ENCODE assay signal across 31 cellular contexts in genomic region chr15:28255965-28256364, GRCh38.
A peak's percentile ranks its signal among the peaks of the same experiment; 100 is the strongest.
DNase-seq lines count a peak whose midpoint lies in the region; ATAC-seq and TF ChIP-seq lines count a peak whose summit lies in the region.
"Had no signal": no experiment of that assay in that cellular context is flagged by ENCODE, and none has a peak within 500 bp of the region (broad histone marks: within the 10 kb centered on the region; RNA-seq: fewer than 3 reads in every experiment).

No MANE protein-coding gene starts in this region.

- H3K79me1 ChIP-seq in neuronal stem cell (ENCODE audit: low read depth, low read length): peaks cover 3% of the 10 kb centered on the region
- H3K79me1 ChIP-seq in trophoblast cell (ENCODE audit: low read length): no peaks in the 10 kb centered on the region
- H3K79me1 ChIP-seq in mesenchymal stem cell (replicated peaks; ENCODE audit: low read length, poor library complexity, severe bottlenecking): peaks cover 29% of the 10 kb centered on the region

- H3K14ac ChIP-seq in neuronal stem cell (ENCODE audit: low read length) (peak overlapping the region; percentile 31), trophoblast cell (ENCODE audit: low read length) (no peak overlapping the region), mesenchymal stem cell (ENCODE audit: low read length in 2 of 2) (peak overlapping the region in 1 of 2 experiments; percentile 55)

- no peak overlapping the region for H3K9ac ChIP-seq in neuronal stem cell (ENCODE audit: low read depth, low read length, poor library complexity)
- H3K9ac ChIP-seq in trophoblast cell (ENCODE audit: low read length): no peak overlapping the region
- no peak overlapping the region for H3K9ac ChIP-seq in mesenchymal stem cell (ENCODE audit: low read length)
- H3K9ac ChIP-seq: BLaER1; BLaER1 treated with 17β-estradiol and CSF1 and Interleukin-3, amounts not matched to agents 10 nM and 100 nM had no signal

- H3K36me3 ChIP-seq in neuronal stem cell (replicated peaks in 1 of 2; ENCODE audit: control insufficient read depth in 2 of 2, insufficient read depth in 2 of 2, low read length in 2 of 2) (peaks cover 12 to 92% of the 10 kb centered on the region in 2 donors), trophoblast cell (ENCODE audit: control insufficient read depth in 1 of 2, insufficient read depth in 2 of 2, low read length in 2 of 2) (peaks cover 28% of the 10 kb centered on the region in 2 experiments), spleen (peaks cover 2 to 97% (median 48%) of the 10 kb centered on the region in 6 donors), mesenchymal stem cell (ENCODE audit: control insufficient read depth in 1 of 2, insufficient read depth in 2 of 2, low read depth in 1 of 2, low read length in 2 of 2) (peaks cover 49 to 67% of the 10 kb centered on the region in 2 experiments)

- H3K18ac ChIP-seq in neuronal stem cell (ENCODE audit: low read length) (no peak overlapping the region), trophoblast cell (ENCODE audit: low read length) (no peak overlapping the region), mesenchymal stem cell (ENCODE audit: low read depth in 1 of 2, low read length in 2 of 2) (no peak overlapping the region)

- TF ChIP-seq POLR2A in spleen (IDR thresholded peaks at IDR 0.05): no peak

- no peak for DNase-seq in neuronal stem cell (ENCODE audit: low spot score)
- DNase-seq in trophoblast cell: no peak
- peak; percentile 73 for DNase-seq in spleen
- no peak for DNase-seq in mesenchymal stem cell
- DNase-seq: 8988T; ACHN; AML-193; BE2C; C1 segment of cervical spinal cord; Caco-2; Calu3; CD4-positive, alpha-beta memory T cell; CD4-positive, alpha-beta T cell; CD4-positive, CD25-positive, alpha-beta regulatory T cell; CD8-positive, alpha-beta memory T cell; CD8-positive, alpha-beta T cell; COR-L47; DMS 273 treated with DMSO at 0.1 percent for 48 hours; DMS153; DMS53; DMS79; DMS79 treated with DMSO at 0.1 percent for 48 hours; DND-41; EL had no signal

- H3K4me2 ChIP-seq in neuronal stem cell (ENCODE audit: insufficient read depth, low read length, poor library complexity, severe bottlenecking) (no peak overlapping the region), trophoblast cell (ENCODE audit: low read length) (no peak overlapping the region), mesenchymal stem cell (ENCODE audit: low read length, poor library complexity, severe bottlenecking) (no peak overlapping the region)
- H3K4me2 ChIP-seq: A549; BLaER1; BLaER1 treated with 17β-estradiol and CSF1 and Interleukin-3, amounts not matched to agents 10 nM and 100 nM had no signal

- H3K23ac ChIP-seq in neuronal stem cell (ENCODE audit: low read depth, low read length, poor library complexity) (peak overlapping the region; percentile 80), trophoblast cell (ENCODE audit: low read length) (no peak overlapping the region), mesenchymal stem cell (ENCODE audit: low read length in 2 of 2) (peak overlapping the region in 1 of 2 experiments; percentile 59)

- H2BK120ac ChIP-seq in neuronal stem cell (ENCODE audit: low read depth, low read length) (no peak overlapping the region), trophoblast cell (ENCODE audit: insufficient read depth, low read length, poor library complexity) (no peak overlapping the region), mesenchymal stem cell (ENCODE audit: low read depth, low read length) (no peak overlapping the region)

- H2BK5ac ChIP-seq in neuronal stem cell (ENCODE audit: low read length) (no peak overlapping the region), trophoblast cell (ENCODE audit: low read depth, low read length, poor library complexity) (no peak overlapping the region), mesenchymal stem cell (ENCODE audit: low read depth, low read length, poor library complexity, severe bottlenecking) (no peak overlapping the region)

- no peak overlapping the region for H4K8ac ChIP-seq in neuronal stem cell (ENCODE audit: low read depth, low read length)
- H4K8ac ChIP-seq in trophoblast cell (ENCODE audit: low read depth, low read length): no peak overlapping the region
- no peak overlapping the region for H4K8ac ChIP-seq in mesenchymal stem cell (ENCODE audit: low read length)

- H3K4ac ChIP-seq in neuronal stem cell (ENCODE audit: low read length): no peak overlapping the region
- no peak overlapping the region for H3K4ac ChIP-seq in trophoblast cell (ENCODE audit: low read depth, low read length)
- H3K4ac ChIP-seq in mesenchymal stem cell (ENCODE audit: low read depth in 1 of 2, low read length in 2 of 2): no peak overlapping the region

- no CpG with 5 or more reads among the region's 15 CpGs for WGBS in neuronal stem cell (ENCODE audit: extremely low coverage in 2 of 2, insufficient read length in 2 of 2, insufficient replicate concordance in 1 of 2), 2 donors
- WGBS in trophoblast cell (ENCODE audit: extremely low coverage, insufficient coverage, insufficient read length): no CpG with 5 or more reads among the region's 15 CpGs
- WGBS in spleen, 5 donors: 89 to 98% (median 96%) methylated on average over 12 to 15 of the region's 15 CpGs
- 96% methylated on average over 14 of the region's 15 CpGs for WGBS in mesenchymal stem cell

- H2BK15ac ChIP-seq in neuronal stem cell (ENCODE audit: low read length) (no peak overlapping the region), mesenchymal stem cell (ENCODE audit: low read depth, poor library complexity, severe bottlenecking) (no peak overlapping the region)

- ATAC-seq in HG03342 (IDR thresholded peaks at IDR 0.05; ENCODE audit: unreplicated experiment) (no peak), GM18511 (IDR thresholded peaks at IDR 0.05; ENCODE audit: unreplicated experiment) (no peak)
- ATAC-seq: A549; CD8-positive, alpha-beta T cell had no signal

- no peak for TF ChIP-seq CTCF in spleen (IDR thresholded peaks at IDR 0.05 in 8 of 11, conservative IDR thresholded peaks at IDR 0.05 in 3 of 11)

- H2AFZ ChIP-seq in neuronal stem cell (ENCODE audit: low read length) (no peak overlapping the region), trophoblast cell (ENCODE audit: insufficient read depth, low read length, poor library complexity) (no peak overlapping the region), mesenchymal stem cell (ENCODE audit: low read depth, low read length) (no peak overlapping the region)

- H3K9me3 ChIP-seq in neuronal stem cell (replicated peaks in 1 of 2; ENCODE audit: control insufficient read depth in 2 of 2, insufficient read depth in 1 of 2, low read depth in 1 of 2, low read length in 2 of 2) (peaks cover 0 to under 1% of the 10 kb centered on the region in 2 donors), trophoblast cell (ENCODE audit: insufficient read depth, low read depth, low read length) (no peaks in the 10 kb centered on the region), spleen (no peaks in the 10 kb centered on the region), mesenchymal stem cell (ENCODE audit: control insufficient read depth, low read length) (no peaks in the 10 kb centered on the region)
- H3K9me3 ChIP-seq: A549, BE2C, Caco-2 had no signal

- intact Hi-C loops in spleen (cut with DNase I; ENCODE audit: low total_unique reads): no loop called here

- H2AK5ac ChIP-seq in neuronal stem cell (ENCODE audit: low read depth, low read length) (no peak overlapping the region), trophoblast cell (ENCODE audit: low read length) (no peak overlapping the region), mesenchymal stem cell (ENCODE audit: low read length, severe bottlenecking) (no peak overlapping the region)

- H3K4me3 ChIP-seq in neuronal stem cell (ENCODE audit: low read length in 2 of 2) (no peak overlapping the region), trophoblast cell (ENCODE audit: low read depth, low read length) (peak overlapping the region; percentile 53), spleen (no peak overlapping the region), mesenchymal stem cell (ENCODE audit: insufficient read depth in 1 of 2, low read depth in 1 of 2, low read length in 2 of 2) (no peak overlapping the region)
- H3K4me3 ChIP-seq: A549; BLaER1; BLaER1 treated with 17β-estradiol and CSF1 and Interleukin-3, amounts not matched to agents 10 nM and 100 nM had no signal

- no peak overlapping the region for H4K91ac ChIP-seq in neuronal stem cell (ENCODE audit: low read depth, low read length, poor library complexity)
- no peak overlapping the region for H4K91ac ChIP-seq in trophoblast cell (ENCODE audit: low read depth, low read length)
- H4K91ac ChIP-seq in mesenchymal stem cell (ENCODE audit: low read length): no peak overlapping the region

- H3K27me3 ChIP-seq in neuronal stem cell (ENCODE audit: control insufficient read depth in 3 of 3, insufficient read depth in 3 of 3, low read depth in 1 of 3, low read length in 3 of 3) (no peaks in the 10 kb centered on the region), trophoblast cell (ENCODE audit: insufficient read depth, low read length) (no peaks in the 10 kb centered on the region), spleen (replicated peaks in 1 of 7) (no peaks in the 10 kb centered on the region), mesenchymal stem cell (ENCODE audit: control insufficient read depth in 1 of 2, insufficient read depth in 1 of 2, low read length in 2 of 2) (no peaks in the 10 kb centered on the region)
- H3K27me3 ChIP-seq: BE2C; BLaER1; BLaER1 treated with 17β-estradiol and CSF1 and Interleukin-3, amounts not matched to agents 10 nM and 100 nM had no signal

- H3K27ac ChIP-seq in neuronal stem cell (replicated peaks; ENCODE audit: low read length) (no peak overlapping the region), trophoblast cell (ENCODE audit: low read depth, low read length) (no peak overlapping the region), spleen (no peak overlapping the region), mesenchymal stem cell (ENCODE audit: low read length, poor library complexity, severe bottlenecking) (no peak overlapping the region)
- H3K27ac ChIP-seq: 22Rv1; A549; BLaER1; BLaER1 treated with 17β-estradiol and CSF1 and Interleukin-3, amounts not matched to agents 10 nM and 100 nM; C4-2B had no signal

- no peaks in the 10 kb centered on the region for H3K79me2 ChIP-seq in trophoblast cell (ENCODE audit: control insufficient read depth, insufficient read depth, low read length, poor library complexity)

- no peak overlapping the region for H4K12ac ChIP-seq in trophoblast cell (ENCODE audit: low read depth, low read length)

- H2BK12ac ChIP-seq in neuronal stem cell (ENCODE audit: low read length): peak overlapping the region; percentile 63
- H2BK12ac ChIP-seq in trophoblast cell (ENCODE audit: low read length): no peak overlapping the region
- no peak overlapping the region for H2BK12ac ChIP-seq in mesenchymal stem cell (ENCODE audit: low read length in 2 of 2)

- H3K4me1 ChIP-seq in neuronal stem cell (ENCODE audit: control insufficient read depth in 2 of 2, insufficient read depth in 1 of 2, low read depth in 1 of 2, low read length in 2 of 2) (peaks cover 0 to 2% of the 10 kb centered on the region in 2 donors), trophoblast cell (ENCODE audit: control insufficient read depth in 1 of 2, insufficient read depth in 2 of 2, low read length in 2 of 2) (no peaks in the 10 kb centered on the region), spleen (no peaks in the 10 kb centered on the region), mesenchymal stem cell (ENCODE audit: control insufficient read depth, insufficient read depth, low read depth, low read length) (peaks cover 5% of the 10 kb centered on the region)
- H3K4me1 ChIP-seq: A549, BE2C, Caco-2 had no signal
